ENCODE assay signal across 15 cellular contexts in the genomic region with DNA sequence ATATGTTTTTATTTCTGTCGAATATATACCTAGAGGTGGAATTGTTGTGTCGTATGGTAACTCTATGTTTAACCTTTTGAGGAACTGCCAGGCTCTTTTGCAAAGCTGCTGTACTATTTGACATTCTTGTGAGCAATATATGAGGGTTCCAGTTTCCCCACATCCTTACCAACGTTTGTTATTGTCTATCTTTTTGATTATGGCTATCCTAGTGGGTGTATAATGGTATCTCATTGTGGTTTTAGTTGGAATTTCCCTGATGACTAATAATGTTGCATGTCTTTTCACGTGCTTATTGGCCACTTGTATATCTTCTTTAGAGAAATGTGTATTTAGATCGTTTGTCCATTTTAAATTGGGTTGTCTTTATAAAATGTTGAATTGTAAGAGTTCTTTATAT. TPM values are rescaled to one million over a fixed set of nuclear protein-coding genes. Genes with fewer than 3 reads are reported as not detected.
DNase-seq lines count a peak whose midpoint lies in the region; FAIRE-seq lines count a peak whose summit lies in the region.
"Had no signal": no experiment of that assay in that cellular context is flagged by ENCODE, and none has a peak within 500 bp of the region (broad histone marks: within the 10 kb centered on the region; RNA-seq: fewer than 3 reads in every experiment).

No MANE protein-coding gene starts in this region.

- H3K9me2 ChIP-seq in Karpas-422 (replicated peaks; ENCODE audit: insufficient read depth, low read length) = no peaks in the 10 kb centered on the region

- no peaks in the 10 kb centered on the region for H3K36me3 ChIP-seq in Karpas-422 (ENCODE audit: insufficient read depth, low read length)
- H3K36me3 ChIP-seq: cardiac muscle cell, neural progenitor cell had no signal

- H3K9me3 ChIP-seq in Karpas-422 (ENCODE audit: low read length) = no peaks in the 10 kb centered on the region

- no peak overlapping the region for H3K4me3 ChIP-seq in Karpas-422 (ENCODE audit: low read length)
- H3K4me3 ChIP-seq: cardiac muscle cell, neural progenitor cell had no signal

- H3K4me2 ChIP-seq in Karpas-422 (ENCODE audit: low read depth, low read length, poor library complexity, severe bottlenecking) = no peak overlapping the region
- H3K4me2 ChIP-seq: neural progenitor cell had no signal

- no peak overlapping the region for H2AFZ ChIP-seq in Karpas-422 (ENCODE audit: low read length)
- H2AFZ ChIP-seq: neural progenitor cell had no signal

- FAIRE-seq in GM18507 (lab: Jason Lieb, UNC) (peak; percentile 31), colon (lab: Jason Lieb, UNC) (peak; percentile 78)
- FAIRE-seq: endometrium had no signal

- no peaks in the 10 kb centered on the region for H4K20me1 ChIP-seq in Karpas-422 (ENCODE audit: insufficient read depth, low read depth, low read length)

- no peak for DNase-seq in GM18507 (ENCODE audit: extremely low spot score, insufficient read length, low read depth)
- DNase-seq in NCI-H226 = peak; percentile 47
- peak; percentile 32 for DNase-seq in renal cortical epithelial cell (ENCODE audit: low read depth)
- no peak for DNase-seq in Karpas-422
- DNase-seq in stimulated activated CD4-positive, alpha-beta T cell treated with anti-CD3 and anti-CD28 coated beads, Interleukin-4, amount 100 ng/mL, for 4 hours = no peak
- no peak for DNase-seq in activated CD4-positive, alpha-beta T cell treated with anti-CD3 and anti-CD28 coated beads for 4 hours
- DNase-seq: activated effector memory CD4-positive, alpha-beta T cell treated with Interleukin-2 at 50 U/mL for 16 hours; CD8-positive, alpha-beta memory T cell; NCI-H187; NCI-H774; Right ventricle myocardium superior had no signal

- H3K4me1 ChIP-seq in Karpas-422 (ENCODE audit: low read length) = peaks cover 7% of the 10 kb centered on the region
- H3K4me1 ChIP-seq: neural progenitor cell had no signal

- H3K79me2 ChIP-seq in Karpas-422 (ENCODE audit: low read length) = no peaks in the 10 kb centered on the region

- H3K27ac ChIP-seq in Karpas-422 (ENCODE audit: low read length) = no peak overlapping the region
- H3K27ac ChIP-seq: cardiac muscle cell, neural progenitor cell had no signal

- H3K9ac ChIP-seq in Karpas-422 (ENCODE audit: low read length) = no peak overlapping the region
- H3K9ac ChIP-seq: neural progenitor cell had no signal

- H3K27me3 ChIP-seq in Karpas-422 (ENCODE audit: low read length) = no peaks in the 10 kb centered on the region
- H3K27me3 ChIP-seq: cardiac muscle cell, neural progenitor cell had no signal

RNA-seq across cellular contexts. Expression of a gene that starts 24.5 kb away (rescaled TPM):
- total RNA-seq in renal cortical epithelial cell = 2.3 and 37.8 TPM in 2 replicates
- 0.14 and 1.1 TPM in 2 replicates for total RNA-seq in Karpas-422 (2014; rRNA removed; shearing (Covaris generic); ENCODE audit: low replicate concordance)

Comparison
In these comparisons a context has a peak if more than half of its experiments do, and no peak if none do; other contexts are left out.
1. DNase-seq: peak in NCI-H226 (single experiment) and renal cortical epithelial cell (single experiment); none in GM18507 (single experiment), Karpas-422 (single experiment), stimulated activated CD4-positive, alpha-beta T cell treated with anti-CD3 and anti-CD28 coated beads, Interleukin-4, amount 100 ng/mL, for 4 hours (0 of 2) and activated CD4-positive, alpha-beta T cell treated with anti-CD3 and anti-CD28 coated beads for 4 hours (0 of 2).